24 cellular contexts compared by ENCODE assay signal in genomic region chr2:227872676-227873075, GRCh38. TPM values are rescaled to one million over a fixed set of nuclear protein-coding genes. Genes with fewer than 3 reads are reported as not detected.
DNase-seq lines count a peak whose midpoint lies in the region; ATAC-seq and TF ChIP-seq lines count a peak whose summit lies in the region.
"Had no signal": no experiment of that assay in that cellular context is flagged by ENCODE, and none has a peak within 500 bp of the region (broad histone marks: within the 10 kb centered on the region; RNA-seq: fewer than 3 reads in every experiment).

No MANE protein-coding gene starts in this region.

- H3K4me1 Mint-ChIP-seq in Calu3 (ENCODE audit: low read depth, unreplicated experiment) (peaks cover 66% of the 10 kb centered on the region), nephron (no peaks in the 10 kb centered on the region)
- no peaks in the 10 kb centered on the region for H3K4me1 Mint-ChIP-seq in activated T-helper 17 cell treated with anti-CD3 and anti-CD28 coated beads, Interleukin-2, amount 50 U/mL, for 72 hours
- no peaks in the 10 kb centered on the region for H3K4me1 Mint-ChIP-seq in CD4-positive, alpha-beta T cell (ENCODE audit: low read depth)
- H3K4me1 Mint-ChIP-seq: B cell had no signal

- peak overlapping the region; percentile 68 for H3K27ac Mint-ChIP-seq in Calu3 (ENCODE audit: unreplicated experiment)
- no peak overlapping the region for H3K27ac Mint-ChIP-seq in activated T-helper 17 cell treated with anti-CD3 and anti-CD28 coated beads, Interleukin-2, amount 50 U/mL, for 72 hours
- no peak overlapping the region for H3K27ac Mint-ChIP-seq in nephron
- H3K27ac Mint-ChIP-seq in CD4-positive, alpha-beta T cell: no peak overlapping the region
- H3K27ac Mint-ChIP-seq in activated naive CD4-positive, alpha-beta T cell treated with anti-CD3 and anti-CD28 coated beads, Interleukin-2, amount 50 U/mL, for 72 hours: no peak overlapping the region
- H3K27ac Mint-ChIP-seq: B cell had no signal

- no peaks in the 10 kb centered on the region for H3K27me3 Mint-ChIP-seq in Calu3 (ENCODE audit: unreplicated experiment)
- H3K27me3 Mint-ChIP-seq in activated T-helper 17 cell treated with anti-CD3 and anti-CD28 coated beads, Interleukin-2, amount 50 U/mL, for 72 hours: peaks cover 16% of the 10 kb centered on the region
- peaks cover 30% of the 10 kb centered on the region for H3K27me3 Mint-ChIP-seq in nephron (ENCODE audit: low read depth)
- H3K27me3 Mint-ChIP-seq in CD4-positive, alpha-beta T cell: peaks cover 37% of the 10 kb centered on the region

- H3K36me3 Mint-ChIP-seq in Calu3 (ENCODE audit: insufficient read depth, unreplicated experiment): peaks cover 22% of the 10 kb centered on the region
- no peaks in the 10 kb centered on the region for H3K36me3 Mint-ChIP-seq in activated T-helper 17 cell treated with anti-CD3 and anti-CD28 coated beads, Interleukin-2, amount 50 U/mL, for 72 hours (ENCODE audit: low read depth)
- no peaks in the 10 kb centered on the region for H3K36me3 Mint-ChIP-seq in nephron (ENCODE audit: low read depth)
- H3K36me3 Mint-ChIP-seq in CD4-positive, alpha-beta T cell (ENCODE audit: low read depth): no peaks in the 10 kb centered on the region
- no peaks in the 10 kb centered on the region for H3K36me3 Mint-ChIP-seq in activated naive CD4-positive, alpha-beta T cell treated with anti-CD3 and anti-CD28 coated beads, Interleukin-2, amount 50 U/mL, for 72 hours

- H3K27ac ChIP-seq in CD4-positive, alpha-beta T cell (ENCODE audit: low read depth, low read length): no peak overlapping the region
- H3K27ac ChIP-seq: C4-2B, GM23248 had no signal

- TF ChIP-seq CTCF in Calu3 (IDR thresholded peaks at IDR 0.05; ENCODE audit: unreplicated experiment) (no peak), nephron (IDR thresholded peaks at IDR 0.05; ENCODE audit: unreplicated experiment in 3 of 3) (no peak)
- no peak for TF ChIP-seq CTCF in CD4-positive, alpha-beta T cell (IDR thresholded peaks at IDR 0.05)

- intact Hi-C loops in Calu3 (cut with micrococcal nuclease; ENCODE audit: unreplicated experiment): no loop called here
- intact Hi-C loops in CD4-positive, alpha-beta T cell (cut with DNase I, micrococcal nuclease): no loop called here

- BruUV-seq in Calu3 (replicated peaks; lab: Mats Ljungman, UMichigan): no TSS peak

- no peak for DNase-seq in Calu3
- no peak for DNase-seq in DMS114 treated with DMSO at 0.1 percent for 48 hours (lab: John Stamatoyannopoulos, UW; ENCODE audit: unreplicated experiment)
- no peak for DNase-seq in CD4-positive, alpha-beta T cell
- DNase-seq in activated naive CD4-positive, alpha-beta T cell treated with anti-CD3 and anti-CD28 coated beads, Interleukin-2, amount 50 U/mL, for 72 hours (ENCODE audit: low spot score in 2 of 2): no peak
- DNase-seq in anterior cingulate cortex (lab: John Stamatoyannopoulos, UW): no peak
- DNase-seq: GM23248; IMR-90; KG1; MG63; NCI-H1105 treated with DMSO at 0.1 percent for 48 hours; NCI-H146; NCI-H2029; NCI-H446 treated with DMSO at 0.1 percent for 48 hours; NCI-H526; NCI-H82; NK-92 treated with Interleukin-12 subunit alpha and Interleukin-12 subunit beta, amount 100 ng/mL, for 24 hours; PC-3; SK-N-SH had no signal

- CTCF ChIA-PET in Calu3 (lab: Charles Lee): interaction anchor here (0.7 to 2.4 kb wide), 4 partner anchors 10 to 300 kb away, joined by 3 to 16 read pairs (median 4); no protein-coding TSS in a partner anchor
- CTCF ChIA-PET in CD4-positive, alpha-beta T cell (lab: Charles Lee): interaction anchor here (1.8 kb wide), 1 partner anchor 10 kb away, joined by 4 read pairs; no protein-coding TSS in a partner anchor

- no peak for ATAC-seq in activated T-helper 17 cell treated with anti-CD3 and anti-CD28 coated beads, Interleukin-2, amount 50 U/mL, for 72 hours (replicated peaks)
- ATAC-seq in CD4-positive, alpha-beta T cell (ENCODE audit: poor library complexity): no peak
- ATAC-seq in activated naive CD4-positive, alpha-beta T cell treated with anti-CD3 and anti-CD28 coated beads, Interleukin-2, amount 50 U/mL, for 72 hours: no peak
- ATAC-seq: HCT116, PC-3 had no signal

- peak overlapping the region; percentile 24 for H3K4me3 Mint-ChIP-seq in Calu3 (ENCODE audit: low read depth, unreplicated experiment)
- H3K4me3 Mint-ChIP-seq in activated T-helper 17 cell treated with anti-CD3 and anti-CD28 coated beads, Interleukin-2, amount 50 U/mL, for 72 hours: peak overlapping the region; percentile 4
- peak overlapping the region; percentile 47 to 51 (median 49) for H3K4me3 Mint-ChIP-seq in nephron
- H3K4me3 Mint-ChIP-seq in CD4-positive, alpha-beta T cell: no peak overlapping the region
- H3K4me3 Mint-ChIP-seq: B cell had no signal

- no peaks in the 10 kb centered on the region for H3K9me3 ChIP-seq in CD4-positive, alpha-beta T cell (ENCODE audit: control insufficient read depth, low read length)
- H3K9me3 ChIP-seq: MG63, SK-N-SH had no signal

- POLR2A ChIA-PET in CD4-positive, alpha-beta T cell (lab: Charles Lee): no interaction called here

- peaks cover 3% of the 10 kb centered on the region for H3K9me3 Mint-ChIP-seq in Calu3 (ENCODE audit: low read depth, unreplicated experiment)
- H3K9me3 Mint-ChIP-seq in activated T-helper 17 cell treated with anti-CD3 and anti-CD28 coated beads, Interleukin-2, amount 50 U/mL, for 72 hours: no peaks in the 10 kb centered on the region
- H3K9me3 Mint-ChIP-seq in nephron: no peaks in the 10 kb centered on the region
- no peaks in the 10 kb centered on the region for H3K9me3 Mint-ChIP-seq in CD4-positive, alpha-beta T cell
- H3K9me3 Mint-ChIP-seq in activated naive CD4-positive, alpha-beta T cell treated with anti-CD3 and anti-CD28 coated beads, Interleukin-2, amount 50 U/mL, for 72 hours: peaks cover 0 to 4% of the 10 kb centered on the region in 2 donors

- H3K27me3 ChIP-seq in CD4-positive, alpha-beta T cell (ENCODE audit: control insufficient read depth, insufficient read depth, low read length): peaks cover 21% of the 10 kb centered on the region
- H3K27me3 ChIP-seq: MG63 had no signal

RNA-seq across cellular contexts. Expression of gene DAW1, which starts 1.2 kb away (rescaled TPM):
- 2.4 and 3.2 TPM in 2 replicates for total RNA-seq in Calu3 (2022)
- under 1 TPM in 1 of 2 donors, not detected in 1; 0.24 TPM for total RNA-seq in activated T-helper 17 cell treated with anti-CD3 and anti-CD28 coated beads, Interleukin-2, amount 50 U/mL, for 72 hours
- not detected for total RNA-seq in CD4-positive, alpha-beta T cell
- not detected for total RNA-seq in activated naive CD4-positive, alpha-beta T cell treated with anti-CD3 and anti-CD28 coated beads, Interleukin-2, amount 50 U/mL, for 72 hours
- total RNA-seq: B cell had no signal

RNA-seq across cellular contexts. Expression of gene CCL20, which starts 59.0 kb away (rescaled TPM):
- total RNA-seq in Calu3 (2022): 25.4 and 39.9 TPM in 2 replicates
- total RNA-seq in activated T-helper 17 cell treated with anti-CD3 and anti-CD28 coated beads, Interleukin-2, amount 50 U/mL, for 72 hours: 100 to 1,000 TPM in 1 of 2 donors, 10 to 100 TPM in 1; 36.1 to 137 TPM
- 1 to 10 TPM; 1.5 to 2.2 TPM for total RNA-seq in CD4-positive, alpha-beta T cell
- 1 to 10 TPM; 3.4 to 5.3 TPM for total RNA-seq in activated naive CD4-positive, alpha-beta T cell treated with anti-CD3 and anti-CD28 coated beads, Interleukin-2, amount 50 U/mL, for 72 hours
- total RNA-seq: A673, B cell, GM23248, IMR-90 had no signal
